In the genomic region with DNA sequence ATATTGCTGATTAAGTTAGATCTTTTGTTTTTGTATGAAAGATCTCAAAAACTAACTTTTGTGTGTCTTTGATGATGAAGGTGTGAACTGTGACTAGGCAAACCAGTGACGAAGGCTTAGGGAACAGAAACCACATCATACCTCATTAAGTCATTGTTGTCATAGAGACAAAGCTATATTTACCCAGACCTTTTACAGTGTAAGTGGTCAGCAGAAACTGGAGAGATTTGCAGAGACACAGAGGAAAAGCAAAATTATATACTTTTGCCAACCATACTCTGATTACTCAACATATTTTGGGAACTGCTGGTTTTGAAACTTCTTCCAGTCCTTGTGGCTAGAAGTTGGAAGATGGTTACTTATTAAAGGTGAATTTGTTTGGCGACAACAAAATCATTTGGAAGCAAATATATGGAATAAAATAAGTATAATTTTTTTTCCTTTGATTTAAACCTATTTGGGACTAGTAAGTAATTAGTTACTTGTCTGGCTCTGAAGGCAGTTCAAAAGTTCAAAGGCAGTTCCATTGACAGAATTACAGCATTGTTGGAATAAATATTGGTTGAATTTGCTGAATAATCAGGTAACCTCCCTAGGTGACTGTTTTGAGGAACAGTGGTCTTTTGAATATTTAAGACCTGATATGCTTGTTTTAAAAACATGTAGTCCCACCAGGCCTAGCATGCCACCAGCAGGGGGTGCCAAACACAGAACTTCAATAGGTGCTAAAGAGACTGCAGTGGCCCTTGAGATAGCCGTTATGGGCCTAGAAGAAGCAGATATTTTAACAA, we compare ENCODE assay signal across 8 cellular contexts.
DNase-seq lines count a peak whose midpoint lies in the region; ATAC-seq and TF ChIP-seq lines count a peak whose summit lies in the region.

No MANE protein-coding gene starts in this region.

- ATAC-seq in GM18519 (IDR thresholded peaks at IDR 0.05; ENCODE audit: low FRiP score, unreplicated experiment), result peak; percentile 98
- ATAC-seq in HG02973 (IDR thresholded peaks at IDR 0.05; ENCODE audit: unreplicated experiment), result peak; percentile 99

- H3K4me3 ChIP-seq in dorsolateral prefrontal cortex, result no peak overlapping the region

- TF ChIP-seq CTCF in dorsolateral prefrontal cortex (IDR thresholded peaks at IDR 0.05 in 54 of 56, conservative IDR thresholded peaks at IDR 0.05 in 2 of 56; ENCODE audit: low read depth in 1 of 56, partially characterized antibody in 56 of 56) (peak; percentile 33 to 77 (median 62)), mesothelial cell of epicardium (IDR thresholded peaks at IDR 0.05; ENCODE audit: unreplicated experiment) (peak; percentile 65)

- intact Hi-C loops in dorsolateral prefrontal cortex (cut with DNase I), result no loop called here

- H3K4me3 Mint-ChIP-seq in mesothelial cell of epicardium, result no peak overlapping the region

- H3K36me3 Mint-ChIP-seq in mesothelial cell of epicardium, result peaks cover 4% of the 10 kb centered on the region

- DNase-seq in AG08396 (ENCODE audit: low spot score), result peak; percentile 55
- DNase-seq in NCI-H2227 (lab: John Stamatoyannopoulos, UW; ENCODE audit: unreplicated experiment), result peak; percentile 62
- DNase-seq in activated CD4-positive, alpha-beta T cell treated with anti-CD3 and anti-CD28 coated beads for 4 hours, result peak; percentile 28 to 54
- peak in 7 of 10 donors; percentile 32 to 71 (median 46) for DNase-seq in dorsolateral prefrontal cortex
- DNase-seq in mesothelial cell of epicardium (ENCODE audit: low spot score in 2 of 2, unreplicated experiment in 2 of 2), result peak in 1 of 2 experiments; percentile 41
- DNase-seq in stimulated activated naive CD4-positive, alpha-beta T cell (lab: John Stamatoyannopoulos, UW), result peak in 5 of 6 experiments; percentile 1 to 37 (median 23)

- no peak overlapping the region for H3K27ac ChIP-seq in dorsolateral prefrontal cortex

- H3K4me1 Mint-ChIP-seq in mesothelial cell of epicardium, result peaks cover 8% of the 10 kb centered on the region

- H3K27ac Mint-ChIP-seq in mesothelial cell of epicardium, result no peak overlapping the region

- no peaks in the 10 kb centered on the region for H3K27me3 ChIP-seq in dorsolateral prefrontal cortex

- H3K27me3 Mint-ChIP-seq in mesothelial cell of epicardium (ENCODE audit: low read depth), result no peaks in the 10 kb centered on the region

- H3K9me3 Mint-ChIP-seq in mesothelial cell of epicardium, result no peaks in the 10 kb centered on the region
